In the genomic region with DNA sequence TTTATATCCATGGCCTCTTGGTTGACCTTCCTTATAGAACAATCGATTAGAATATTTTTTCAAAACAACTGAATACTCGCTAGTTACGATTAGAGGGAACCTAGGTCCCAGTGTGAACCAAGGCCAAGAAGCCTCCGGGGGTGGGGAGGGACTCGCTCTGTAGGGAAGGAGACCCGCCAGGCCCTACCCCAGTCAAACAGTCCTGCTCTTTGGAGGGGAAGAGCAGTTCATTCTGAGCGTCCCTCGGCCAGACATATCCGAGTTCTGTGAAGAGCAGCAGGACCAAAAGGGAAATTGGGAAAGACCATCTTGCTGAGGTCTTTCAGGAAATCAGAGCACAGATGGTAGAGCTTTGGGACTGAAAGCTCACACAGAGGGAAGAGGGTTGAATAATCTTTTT, we compare ENCODE assay signal across 16 cellular contexts.
"Had no signal": no experiment of that assay in that cellular context is flagged by ENCODE, and none has a peak within 500 bp of the region (broad histone marks: within the 10 kb centered on the region; RNA-seq: fewer than 3 reads in every experiment).

No MANE protein-coding gene starts in this region.

- H3K9me3 ChIP-seq: heart left ventricle, mucosa of descending colon, sigmoid colon, suprapubic skin, tibial artery, upper lobe of right lung, vagina had no signal

- H3K4me3 ChIP-seq: coronary artery, heart left ventricle, mucosa of descending colon, sigmoid colon, suprapubic skin, tibial artery, upper lobe of right lung, vagina had no signal

- DNase-seq: effector CD4-positive, alpha-beta T cell; heart left ventricle; hippocampal formation; kidney glomerular epithelial cell; mammary epithelial cell; mucosa of descending colon; sigmoid colon; stimulated activated CD4-positive, alpha-beta T cell treated with anti-CD3 and anti-CD28 coated beads, Interleukin-12 subunit alpha, Interleukin-12 subunit beta, amount 100 ng/mL, for 4 hours; stimulated activated naive CD4-positive, alpha-beta T cell treated with Interleukin-2 at 50 U/mL for 16 hours; tibial artery; upper lobe of right lung had no signal

- H3K27me3 ChIP-seq: sigmoid colon, suprapubic skin, upper lobe of right lung, vagina had no signal

- H2AFZ ChIP-seq: parathyroid adenoma had no signal

- H3K27ac ChIP-seq: coronary artery, parathyroid adenoma, sigmoid colon, tibial artery, upper lobe of right lung, vagina had no signal

- H3K79me2 ChIP-seq: parathyroid adenoma had no signal

- H3K9ac ChIP-seq: parathyroid adenoma had no signal

- ATAC-seq: natural killer cell treated with Interleukin-12 subunit alpha and Interleukin-12 subunit beta and Interleukin-15 and Interleukin-18, amount 100 ng/mL, for 72 hours had no signal

- H3K36me3 ChIP-seq: heart left ventricle, sigmoid colon, suprapubic skin, tibial artery, upper lobe of right lung, vagina had no signal
